14 cellular contexts compared by ENCODE assay signal in the genomic region with DNA sequence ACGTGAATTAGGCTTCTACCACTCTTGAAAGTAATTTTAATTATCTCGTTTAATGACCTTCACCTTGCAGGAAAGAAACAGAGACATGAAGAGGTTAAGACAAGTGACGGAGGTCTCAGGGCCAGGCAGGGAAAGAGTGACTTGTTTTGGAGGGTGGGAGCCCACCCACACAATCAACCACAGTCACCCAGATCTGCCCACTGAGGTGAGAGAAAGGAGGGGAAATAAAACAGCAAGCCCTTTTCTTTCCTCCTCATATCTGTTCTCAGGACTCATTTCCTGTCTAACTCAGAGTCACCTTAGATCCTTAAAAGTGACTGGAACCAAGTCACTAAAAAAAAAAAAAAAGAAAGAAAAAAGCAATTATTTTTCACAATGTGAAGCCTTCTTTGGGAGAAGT. TPM values are rescaled to one million over a fixed set of nuclear protein-coding genes. Genes with fewer than 3 reads are reported as not detected.
DNase-seq lines count a peak whose midpoint lies in the region; ATAC-seq and TF ChIP-seq lines count a peak whose summit lies in the region.
"Had no signal": no experiment of that assay in that cellular context is flagged by ENCODE, and none has a peak within 500 bp of the region (broad histone marks: within the 10 kb centered on the region; RNA-seq: fewer than 3 reads in every experiment).

No MANE protein-coding gene starts in this region.

- H4K20me1 ChIP-seq in PC-9 (ENCODE audit: insufficient read depth): no peaks in the 10 kb centered on the region
- H4K20me1 ChIP-seq: BLaER1 treated with 17β-estradiol and CSF1 and Interleukin-3, amounts not matched to agents 10 nM and 100 nM had no signal

- peak overlapping the region; percentile 37 for H3K27ac ChIP-seq in A673 (ENCODE audit: low read depth, low read length, poor library complexity, severe bottlenecking)
- H3K27ac ChIP-seq in PC-9: peak overlapping the region; percentile 97
- peak overlapping the region; percentile 71 for H3K27ac ChIP-seq in duodenal mucosa (ENCODE audit: low read depth, low read length)
- H3K27ac ChIP-seq: BLaER1 treated with 17β-estradiol and CSF1 and Interleukin-3, amounts not matched to agents 10 nM and 100 nM; brain microvascular endothelial cell had no signal

- H3K4me3 Mint-ChIP-seq in effector memory CD8-positive, alpha-beta T cell: no peak overlapping the region

- no peaks in the 10 kb centered on the region for H3K9me2 ChIP-seq in PC-9 (ENCODE audit: insufficient read depth)

- BruUV-seq in A673 (replicated peaks; lab: Mats Ljungman, UMichigan) (no TSS peak), PC-9 (replicated peaks; lab: Mats Ljungman, UMichigan) (no TSS peak)

- H3K4me3 ChIP-seq in A673 (ENCODE audit: low read depth, low read length, poor library complexity, severe bottlenecking): no peak overlapping the region
- H3K4me3 ChIP-seq in PC-9: no peak overlapping the region; the same call in 1 of the 2 replicates
- H3K4me3 ChIP-seq in duodenal mucosa (ENCODE audit: low read depth in 1 of 2, low read length in 2 of 2): peak overlapping the region in 1 of 2 donors; percentile 53
- no peak overlapping the region for H3K4me3 ChIP-seq in skeletal muscle satellite cell (ENCODE audit: low read length)
- H3K4me3 ChIP-seq: BLaER1 treated with 17β-estradiol and CSF1 and Interleukin-3, amounts not matched to agents 10 nM and 100 nM had no signal

- H3K4me2 ChIP-seq in PC-9 (peak overlapping the region; percentile 59), skeletal muscle satellite cell (ENCODE audit: low read length) (peak overlapping the region; percentile 0)

- no peaks in the 10 kb centered on the region for H3K9me3 ChIP-seq in A673 (ENCODE audit: low read depth, low read length, poor library complexity, severe bottlenecking)
- no peaks in the 10 kb centered on the region for H3K9me3 ChIP-seq in PC-9 (ENCODE audit: insufficient read depth, low read depth)
- H3K9me3 ChIP-seq in duodenal mucosa (ENCODE audit: control insufficient read depth in 1 of 2, low read length in 2 of 2): no peaks in the 10 kb centered on the region
- no peaks in the 10 kb centered on the region for H3K9me3 ChIP-seq in skeletal muscle satellite cell (replicated peaks; ENCODE audit: low read length)

- peaks cover 5 to 6% of the 10 kb centered on the region in 2 donors for H3K4me1 Mint-ChIP-seq in effector memory CD8-positive, alpha-beta T cell (ENCODE audit: low read depth in 2 of 2)

- H3K27me3 ChIP-seq in A673 (replicated peaks; ENCODE audit: insufficient read depth, low read depth, low read length, poor library complexity) (no peaks in the 10 kb centered on the region), PC-9 (ENCODE audit: insufficient read depth, low read depth) (no peaks in the 10 kb centered on the region), duodenal mucosa (ENCODE audit: control insufficient read depth in 1 of 2, insufficient read depth in 2 of 2, low read length in 2 of 2) (no peaks in the 10 kb centered on the region), skeletal muscle satellite cell (ENCODE audit: control insufficient read depth, insufficient read depth, low read length) (no peaks in the 10 kb centered on the region)
- H3K27me3 ChIP-seq: BLaER1 treated with 17β-estradiol and CSF1 and Interleukin-3, amounts not matched to agents 10 nM and 100 nM; brain microvascular endothelial cell had no signal

- H3K36me3 ChIP-seq in A673 (ENCODE audit: insufficient read depth, low read length, poor library complexity, severe bottlenecking) (no peaks in the 10 kb centered on the region), PC-9 (ENCODE audit: low read depth) (no peaks in the 10 kb centered on the region), duodenal mucosa (ENCODE audit: control insufficient read depth in 1 of 2, insufficient read depth in 2 of 2, low read length in 2 of 2) (no peaks in the 10 kb centered on the region), skeletal muscle satellite cell (ENCODE audit: insufficient read depth, low read length) (no peaks in the 10 kb centered on the region)
- H3K36me3 ChIP-seq: brain microvascular endothelial cell had no signal

- H3K9ac ChIP-seq in duodenal mucosa (ENCODE audit: low read depth in 1 of 2, low read length in 2 of 2) (peak overlapping the region in 1 of 2 donors; percentile 51), skeletal muscle satellite cell (ENCODE audit: low read depth, low read length) (no peak overlapping the region)
- H3K9ac ChIP-seq: BLaER1 treated with 17β-estradiol and CSF1 and Interleukin-3, amounts not matched to agents 10 nM and 100 nM had no signal

- CTCF ChIA-PET in A673 (lab: Charles Lee): interaction anchor here (0.7 kb wide), 1 partner anchor 337 kb away, joined by 7 read pairs; no protein-coding TSS in a partner anchor
- CTCF ChIA-PET in PC-9 (lab: Charles Lee): no interaction called here

- H3K27ac Mint-ChIP-seq in effector memory CD8-positive, alpha-beta T cell: no peak overlapping the region

- no peaks in the 10 kb centered on the region for H3K27me3 Mint-ChIP-seq in effector memory CD8-positive, alpha-beta T cell

- TF ChIP-seq CTCF in A673 (conservative IDR thresholded peaks at IDR 0.05; ENCODE audit: low read depth, low read length): no peak
- TF ChIP-seq CTCF in PC-9 (conservative IDR thresholded peaks at IDR 0.05): no peak

- H3K4me1 ChIP-seq in A673 (ENCODE audit: insufficient read depth, low read length, poor library complexity, severe bottlenecking) (peaks cover 91% of the 10 kb centered on the region), PC-9 (replicated peaks; ENCODE audit: insufficient read depth) (peaks cover 95% of the 10 kb centered on the region), duodenal mucosa (ENCODE audit: control insufficient read depth in 1 of 2, insufficient read depth in 2 of 2, low read length in 2 of 2) (peaks cover 39 to 58% of the 10 kb centered on the region in 2 donors), skeletal muscle satellite cell (ENCODE audit: control insufficient read depth, insufficient read depth, low read length) (peaks cover 49% of the 10 kb centered on the region)

- H3K36me3 Mint-ChIP-seq in effector memory CD8-positive, alpha-beta T cell (ENCODE audit: insufficient read depth): no peaks in the 10 kb centered on the region

- peaks cover 70% of the 10 kb centered on the region for H3F3A ChIP-seq in PC-9 (ENCODE audit: insufficient read depth, low read depth)

- ATAC-seq in effector memory CD8-positive, alpha-beta T cell (replicated peaks): no peak
- no peak for ATAC-seq in HG02840 (IDR thresholded peaks at IDR 0.05; ENCODE audit: low FRiP score, unreplicated experiment)

- DNase-seq in A673 (ENCODE audit: low spot score) (no peak), PC-9 (no peak), GM03348 (ENCODE audit: low spot score) (no peak), NCI-H2081 treated with DMSO at 0.1 percent for 48 hours (lab: John Stamatoyannopoulos, UW) (no peak)
- DNase-seq in effector memory CD8-positive, alpha-beta T cell: no peak
- DNase-seq: brain microvascular endothelial cell, NCI-H2227 treated with DMSO at 0.1 percent for 48 hours, right cardiac atrium, T-helper 2 cell had no signal

- H2AFZ ChIP-seq in PC-9: no peak overlapping the region

- H3K9me3 Mint-ChIP-seq in effector memory CD8-positive, alpha-beta T cell: no peaks in the 10 kb centered on the region

- POLR2A ChIA-PET in A673 (lab: Charles Lee; ENCODE audit: low non-redundant PET): no interaction called here
- POLR2A ChIA-PET in PC-9 (lab: Charles Lee; ENCODE audit: unreplicated experiment): no interaction called here

- intact Hi-C loops in A673 (cut with micrococcal nuclease; ENCODE audit: unreplicated experiment): no loop called here
- intact Hi-C loops in PC-9 (cut with micrococcal nuclease; ENCODE audit: unreplicated experiment): no loop called here

- peaks cover 80% of the 10 kb centered on the region for H3K79me2 ChIP-seq in PC-9 (ENCODE audit: low read depth)

RNA-seq across cellular contexts. Expression of gene ATP8B1, which starts 26.8 kb away (rescaled TPM):
- total RNA-seq in A673 (2021) (35.6 and 39.3 TPM in 2 replicates), PC-9 (2021) (16.7 and 23.4 TPM in 2 replicates)
- 19.7 and 23.6 TPM in 2 replicates for total RNA-seq in skeletal muscle satellite cell (2012; rRNA removed)
- total RNA-seq: OCI-LY7 had no signal

Comparison
In these comparisons a context has a peak if more than half of its experiments do, and no peak if none do; other contexts are left out.
1. H3K27ac ChIP-seq: peak in every context shown above with its lines; median percentile 97 in PC-9; 71 in duodenal mucosa; 37 in A673.